ENCODE assay signal across 8 cellular contexts in genomic region chr1:234962340-234962989, GRCh38.
DNase-seq lines count a peak whose midpoint lies in the region; ATAC-seq and TF ChIP-seq lines count a peak whose summit lies in the region.

No MANE protein-coding gene starts in this region.

- peak overlapping the region in 54 of 59 donors; percentile 5 to 86 (median 62) for H3K27ac ChIP-seq in dorsolateral prefrontal cortex

- H3K4me1 Mint-ChIP-seq in CD14-positive monocyte (peaks cover 78% of the 10 kb centered on the region), naive B cell (peaks cover 56 to 68% (median 57%) of the 10 kb centered on the region in 3 donors)

- TF ChIP-seq CTCF in CD14-positive monocyte (IDR thresholded peaks at IDR 0.05) (no peak), dorsolateral prefrontal cortex (IDR thresholded peaks at IDR 0.05 in 54 of 56, conservative IDR thresholded peaks at IDR 0.05 in 2 of 56; ENCODE audit: low read depth in 1 of 56, partially characterized antibody in 56 of 56) (no peak)

- H3K4me3 ChIP-seq in dorsolateral prefrontal cortex = peak overlapping the region in 1 of 59 donors; percentile 24

- H3K27me3 ChIP-seq in dorsolateral prefrontal cortex = no peaks in the 10 kb centered on the region

- DNase-seq in CD14-positive monocyte (ENCODE audit: low spot score) (no peak), SIG-M5 (lab: John Stamatoyannopoulos, UW) (peak; percentile 86), dorsolateral prefrontal cortex (no peak), naive B cell (no peak), NCI-H345 treated with DMSO at 0.1 percent for 48 hours (lab: John Stamatoyannopoulos, UW; ENCODE audit: unreplicated experiment) (no peak), NCI-H1930 (lab: John Stamatoyannopoulos, UW) (no peak)

- H3K9me3 Mint-ChIP-seq in CD14-positive monocyte (peaks cover 0 to 4% (median 3%) of the 10 kb centered on the region in 7 donors), naive B cell (peaks cover 0 to 8% (median 0%) of the 10 kb centered on the region in 7 donors)

- H3K4me3 Mint-ChIP-seq in CD14-positive monocyte (peak overlapping the region; percentile 70 to 85), naive B cell (peak overlapping the region; percentile 69 to 91 (median 80))

- ATAC-seq in GM19023 (IDR thresholded peaks at IDR 0.05; ENCODE audit: unreplicated experiment) (peak; percentile 44), HG03108 (IDR thresholded peaks at IDR 0.05; ENCODE audit: unreplicated experiment) (peak; percentile 38), naive B cell (ENCODE audit: low read depth in 2 of 2) (peak; percentile 20 to 40)

- peaks cover 4 to 13% of the 10 kb centered on the region in 2 donors for H3K36me3 Mint-ChIP-seq in CD14-positive monocyte
- H3K36me3 Mint-ChIP-seq in naive B cell = no peaks in the 10 kb centered on the region

- intact Hi-C loops in CD14-positive monocyte (cut with micrococcal nuclease) = loop anchor here (5.0 kb wide), 4 partner anchors 95 to 360 kb away; partner anchors contain the start of gene IRF2BP2 (in 1 of the 2)
- intact Hi-C loops in dorsolateral prefrontal cortex (cut with DNase I) = no loop called here

- H3K27me3 Mint-ChIP-seq in CD14-positive monocyte (ENCODE audit: low read depth in 3 of 3) (peaks cover 0 to 2% (median 0%) of the 10 kb centered on the region in 3 donors), naive B cell (no peaks in the 10 kb centered on the region)

- H3K27ac Mint-ChIP-seq in CD14-positive monocyte = peak overlapping the region; percentile 98 to 100 (median 100)
- peak overlapping the region; percentile 96 to 100 (median 98) for H3K27ac Mint-ChIP-seq in naive B cell

Comparison
In these comparisons a context has a peak if more than half of its experiments do, and no peak if none do; other contexts are left out.
1. intact Hi-C loops: an anchor here in CD14-positive monocyte (5.0 kb wide); none called in dorsolateral prefrontal cortex.